In genomic region chr11:116771935-116772334, GRCh38 we compare ENCODE assay signal across 8 cellular contexts. TPM values are rescaled to one million over a fixed set of nuclear protein-coding genes. Genes with fewer than 3 reads are reported as not detected.
A peak's percentile ranks its signal among the peaks of the same experiment; 100 is the strongest.
DNase-seq lines count a peak whose midpoint lies in the region; ATAC-seq, FAIRE-seq and TF ChIP-seq lines count a peak whose summit lies in the region.

No MANE protein-coding gene starts in this region.

- no TSS peak for BruUV-seq in GM12878 (replicated peaks; lab: Mats Ljungman, UMichigan)

- ATAC-seq in heart right ventricle (no peak), GM12878 (no peak), aorta (ENCODE audit: low FRiP score) (no peak)

- in situ Hi-C loops in GM12878 (cut with MboI), result no loop called here

- H2BK15ac ChIP-seq in mesendoderm (replicated peaks; ENCODE audit: low read depth), result no peak overlapping the region

- H3K56ac ChIP-seq in mesendoderm (ENCODE audit: low read length), result peak overlapping the region; percentile 98

- CTCF ChIA-PET in GM12878 (lab: Yijun Ruan, JAX), result interaction anchor here (1.0 to 4.0 kb wide), 7 partner anchors 19 to 409 kb away, joined by 3 to 18 read pairs (median 5); partner anchors contain the start of gene APOA5

- H3K4me1 ChIP-seq in heart right ventricle, result peaks cover 6 to 36% (median 23%) of the 10 kb centered on the region in 9 donors
- H3K4me1 ChIP-seq in GM12878 (ENCODE audit: control insufficient read depth, insufficient read depth, low read length), result peaks cover 3% of the 10 kb centered on the region; the same call in 1 of the 2 replicates
- H3K4me1 ChIP-seq in mesendoderm (ENCODE audit: control insufficient read depth, low read depth, low read length), result peaks cover 3% of the 10 kb centered on the region
- peaks cover 0 to 5% of the 10 kb centered on the region in 2 donors for H3K4me1 ChIP-seq in aorta (ENCODE audit: control insufficient read depth in 1 of 2, insufficient read depth in 2 of 2, low read length in 2 of 2)

- no peak for TF ChIP-seq RAD21 in GM12878 (IDR thresholded peaks at IDR 0.05; ENCODE audit: insufficient read depth, low read depth, low read length)

- H2AFZ ChIP-seq in GM12878 (ENCODE audit: control insufficient read depth, low read depth, low read length), result no peak overlapping the region

- POLR2A ChIA-PET in GM12878 (lab: Charles Lee), result interaction anchor here (0.6 to 4.2 kb wide), 3 partner anchors 11 to 408 kb away, joined by 3 to 28 read pairs (median 3); partner anchors contain the start of gene ZPR1

- no peak overlapping the region for H4K5ac ChIP-seq in mesendoderm (ENCODE audit: low read length)

- intact Hi-C loops in heart right ventricle (cut with DNase I) (no loop called here), cardiac septum (cut with DNase I) (loop anchor here (2.0 kb wide), 1 partner anchor 17 kb away; the partner anchor contains the start of gene ZPR1), GM12878 (cut with micrococcal nuclease; ENCODE audit: unreplicated experiment) (no loop called here), aorta (cut with DNase I) (no loop called here)

- TF ChIP-seq POLR2A in GM12878 (IDR thresholded peaks at IDR 0.05; ENCODE audit: low read depth, low read length), result no peak

- H4K8ac ChIP-seq in mesendoderm (ENCODE audit: low read depth, low read length), result no peak overlapping the region

- H3K79me2 ChIP-seq in GM12878 (ENCODE audit: control insufficient read depth, insufficient read depth, low read length), result peaks cover 21% of the 10 kb centered on the region
- H3K79me2 ChIP-seq in mesendoderm (ENCODE audit: control insufficient read depth, insufficient read depth, low read length), result peaks cover 19% of the 10 kb centered on the region

- H2AK5ac ChIP-seq in mesendoderm (ENCODE audit: low read length), result no peak overlapping the region

- H3K9ac ChIP-seq in GM12878 (ENCODE audit: control insufficient read depth, insufficient read depth, low read length) (peak overlapping the region; percentile 85), mesendoderm (ENCODE audit: low read length) (peak overlapping the region; percentile 98)

- H3K27me3 ChIP-seq in heart right ventricle (no peaks in the 10 kb centered on the region), GM12878 (replicated peaks in 1 of 2; ENCODE audit: control insufficient read depth in 2 of 2, insufficient read depth in 2 of 2, low read length in 1 of 2) (no peaks in the 10 kb centered on the region), mesendoderm (ENCODE audit: insufficient read depth, low read length, poor library complexity) (no peaks in the 10 kb centered on the region), aorta (ENCODE audit: control insufficient read depth in 1 of 2, insufficient read depth in 2 of 2, low read length in 1 of 2) (no peaks in the 10 kb centered on the region)

- H3K27ac ChIP-seq in heart right ventricle (peak overlapping the region in 9 of 10 donors; percentile 88 to 97 (median 93)), GM12878 (ENCODE audit: control insufficient read depth, insufficient read depth) (peak overlapping the region; percentile 80), mesendoderm (ENCODE audit: low read depth, low read length) (no peak overlapping the region), aorta (ENCODE audit: low read depth in 1 of 2, low read length in 2 of 2) (no peak overlapping the region)

- TF ChIP-seq EP300 in GM12878 (IDR thresholded peaks at IDR 0.05; ENCODE audit: borderline replicate concordance in 1 of 2, control insufficient read depth in 1 of 2, low read depth in 2 of 2, low read length in 2 of 2), result no peak

- H2BK120ac ChIP-seq in mesendoderm (ENCODE audit: low read depth, low read length), result no peak overlapping the region

- peak overlapping the region; percentile 94 for H3K4me2 ChIP-seq in GM12878 (ENCODE audit: control insufficient read depth, insufficient read depth)
- peak overlapping the region; percentile 52 for H3K4me2 ChIP-seq in mesendoderm (ENCODE audit: low read length)

- H2BK5ac ChIP-seq in mesendoderm (ENCODE audit: low read length), result no peak overlapping the region

- no peaks in the 10 kb centered on the region for H3K9me3 ChIP-seq in heart right ventricle
- no peaks in the 10 kb centered on the region for H3K9me3 ChIP-seq in GM12878 (replicated peaks; ENCODE audit: control insufficient read depth, insufficient read depth, low read length)
- no peaks in the 10 kb centered on the region for H3K9me3 ChIP-seq in aorta (ENCODE audit: control insufficient read depth, low read length)

- H3K23ac ChIP-seq in mesendoderm (ENCODE audit: low read length), result no peak overlapping the region

- no peak for FAIRE-seq in GM12878 (lab: Jason Lieb, UNC)

- WGBS in heart right ventricle, 2 donors, result 8 to 9% methylated on average over 2 of the region's 2 CpGs
- 0% methylated on average over 2 of the region's 2 CpGs for WGBS in GM12878 (ENCODE audit: insufficient coverage, insufficient replicate concordance, low lambda C conversion rate, missing lambda C conversion rate)
- WGBS in mesendoderm (ENCODE audit: extremely low coverage, insufficient coverage, low lambda C conversion rate), result no CpG with 5 or more reads among the region's 2 CpGs
- 6 to 7% methylated on average over 2 of the region's 2 CpGs for WGBS in aorta, 2 donors

- RAD21 ChIA-PET in GM12878 (lab: Charles Lee; ENCODE audit: unreplicated experiment), result interaction anchor here (1.2 to 1.3 kb wide), 2 partner anchors 20 to 326 kb away, joined by 4 read pairs; partner anchors contain the start of genes APOA5 and SIK3

- peak overlapping the region; percentile 52 for H3K4ac ChIP-seq in mesendoderm (ENCODE audit: low read depth, low read length)

- DNase-seq in heart right ventricle (no peak), cardiac septum (ENCODE audit: low spot score) (no peak), GM12878 (ENCODE audit: low read depth, low spot score) (no peak), mesendoderm (peak; percentile 22), aorta (no peak), HPDE6-E6E7 (ENCODE audit: extremely low spot score) (no peak), NCI-H446 treated with DMSO at 0.1 percent for 48 hours (lab: John Stamatoyannopoulos, UW) (no peak), epidermal melanocyte (ENCODE audit: insufficient read length, low spot score) (no peak)

- peaks cover 0 to 44% (median 7%) of the 10 kb centered on the region in 9 donors for H3K36me3 ChIP-seq in heart right ventricle
- peaks cover 0 to 5% of the 10 kb centered on the region in 2 experiments; a peak in 3 of 4 replicates for H3K36me3 ChIP-seq in GM12878 (ENCODE audit: control insufficient read depth in 2 of 2, insufficient read depth in 2 of 2, low read length in 1 of 2)
- peaks cover 2% of the 10 kb centered on the region for H3K36me3 ChIP-seq in mesendoderm (ENCODE audit: control insufficient read depth, insufficient read depth, low read length)
- peaks cover 0 to 5% of the 10 kb centered on the region in 2 donors for H3K36me3 ChIP-seq in aorta (ENCODE audit: control insufficient read depth in 1 of 2, insufficient read depth in 2 of 2, low read length in 1 of 2)

- H4K20me1 ChIP-seq in GM12878 (ENCODE audit: control insufficient read depth, insufficient read depth), result no peaks in the 10 kb centered on the region

- SMC1A ChIA-PET in GM12878 (lab: Charles Lee; ENCODE audit: uncharacterized antibody, unreplicated experiment), result interaction anchor here (1.3 to 1.7 kb wide), 2 partner anchors 15 to 22 kb away, joined by 3 to 14 read pairs; partner anchors contain the start of gene ZPR1

- peak overlapping the region; percentile 68 to 95 (median 89) for H3K4me3 ChIP-seq in heart right ventricle
- H3K4me3 ChIP-seq in GM12878, result peak overlapping the region; percentile 79
- peak overlapping the region; percentile 31 for H3K4me3 ChIP-seq in mesendoderm (ENCODE audit: low read length)
- peak overlapping the region; percentile 8 to 89 for H3K4me3 ChIP-seq in aorta (ENCODE audit: low read length in 2 of 2)

- H3K18ac ChIP-seq in mesendoderm (ENCODE audit: low read length), result no peak overlapping the region

- TF ChIP-seq CTCF in heart right ventricle (IDR thresholded peaks at IDR 0.05), result no peak
- TF ChIP-seq CTCF in GM12878 (IDR thresholded peaks at IDR 0.05 in 2 of 3, conservative IDR thresholded peaks at IDR 0.05 in 1 of 3; ENCODE audit: control insufficient read depth in 2 of 3, extremely low read depth in 1 of 3, insufficient read depth in 1 of 3, low read depth in 3 of 3, low read length in 3 of 3), result no peak

- peaks cover 5% of the 10 kb centered on the region for H3K79me1 ChIP-seq in mesendoderm (ENCODE audit: low read length)

RNA-seq across cellular contexts. Expression of gene BUD13, which starts 0.9 kb away (rescaled TPM):
- total RNA-seq in heart right ventricle (1 to 10 TPM; 6.1 to 9.2 (median 7.0) TPM), cardiac septum (8.3 TPM), GM12878 (2014; rRNA removed) (24.5 and 26.4 TPM in 2 replicates), GM12878 (2014; rRNA removed; fragmentation: Illumina TruSeq; extraction: Trizol) (27.4 and 29.3 TPM in 2 replicates), GM12878 (2021) (23.8 and 25.6 TPM in 2 replicates), aorta (10 to 100 TPM; 12.7 to 12.9 TPM)
- polyA plus RNA-seq in heart right ventricle (1 to 10 TPM; 6.3 to 7.1 TPM), GM12878 (2011; rRNA removed) (27.6 and 29.3 TPM in 2 replicates), GM12878 (2014; fragmentation: Illumina TruSeq; extraction: Trizol) (36.5 and 46.4 TPM in 2 replicates), GM12878 (2014; fragmentation: Nextera tagmentation; extraction: Ambion mirVana) (10 to 100 TPM; 10.9 to 15.8 TPM), GM12878 (2014; rRNA removed) (22.9 and 24.0 TPM in 2 replicates), GM12878 (2016; fragmentation: Nextera tagmentation; extraction: Ambion mirVana) (10 to 100 TPM; 25.0 to 27.1 TPM), aorta (10 to 100 TPM; 10.3 to 15.7 TPM)
- 12.0 TPM in 2 replicates for total RNA-seq in GM12878 (2013; cell fraction: nucleolus; rRNA removed)
- 10.0 TPM for polyA plus RNA-seq in GM12878 (2011; ENCODE audit: low read depth)
- polyA plus RNA-seq in GM12878 (2011; cell fraction: cytosol; rRNA removed), result 23.4 and 26.1 TPM in 2 replicates
- polyA plus RNA-seq in GM12878 (2011; cell fraction: nucleus; rRNA removed), result 21.7 and 32.2 TPM in 2 replicates
- polyA plus RNA-seq in GM12878 (2012), result 12.9 and 13.5 TPM in 2 replicates
- polyA minus RNA-seq in GM12878 (2011; rRNA and poly(A)+ RNA removed), result 19.8 and 27.7 TPM in 2 replicates
- 9.5 and 12.8 TPM in 2 replicates for polyA minus RNA-seq in GM12878 (2011; cell fraction: cytosol; rRNA and poly(A)+ RNA removed)
- polyA minus RNA-seq in GM12878 (2011; cell fraction: nucleus; rRNA and poly(A)+ RNA removed), result 8.8 and 14.7 TPM in 2 replicates
- 28.7 TPM for polyA plus RNA-seq in mesendoderm (2013, experiment 1 of 2)
- 28.6 TPM for polyA plus RNA-seq in mesendoderm (2013, experiment 2 of 2)

RNA-seq across cellular contexts. Expression of gene ZPR1, which starts 15.9 kb away (rescaled TPM):
- total RNA-seq in heart right ventricle (10 to 100 TPM; 17.3 to 32.9 (median 22.6) TPM), cardiac septum (24.8 TPM), GM12878 (2014; rRNA removed) (42.8 and 46.3 TPM in 2 replicates), GM12878 (2014; rRNA removed; fragmentation: Illumina TruSeq; extraction: Trizol) (50.1 and 54.3 TPM in 2 replicates), GM12878 (2021) (55.1 and 58.4 TPM in 2 replicates), aorta (10 to 100 TPM; 31.5 to 48.2 TPM)
- polyA plus RNA-seq in heart right ventricle (10 to 100 TPM in 1 of 2 donors, 1 to 10 TPM in 1; 5.5 to 44.7 TPM), GM12878 (2011; rRNA removed) (76.9 and 80.4 TPM in 2 replicates), GM12878 (2014; fragmentation: Illumina TruSeq; extraction: Trizol) (55.1 and 70.4 TPM in 2 replicates), GM12878 (2014; fragmentation: Nextera tagmentation; extraction: Ambion mirVana) (10 to 100 TPM in 1 of 2 experiments, 1 to 10 TPM in 1; 9.3 to 20.4 TPM), GM12878 (2014; rRNA removed) (46.9 and 48.3 TPM in 2 replicates), GM12878 (2016; fragmentation: Nextera tagmentation; extraction: Ambion mirVana) (10 to 100 TPM; 89.3 to 89.7 TPM), aorta (10 to 100 TPM; 19.2 to 21.2 TPM)
- total RNA-seq in GM12878 (2013; cell fraction: nucleolus; rRNA removed), result 60.8 and 72.4 TPM in 2 replicates
- 21.3 TPM for polyA plus RNA-seq in GM12878 (2011; ENCODE audit: low read depth)
- 58.8 and 62.0 TPM in 2 replicates for polyA plus RNA-seq in GM12878 (2011; cell fraction: cytosol; rRNA removed)
- polyA plus RNA-seq in GM12878 (2011; cell fraction: nucleus; rRNA removed), result 65.3 and 75.7 TPM in 2 replicates
- polyA plus RNA-seq in GM12878 (2012), result 34.3 and 39.8 TPM in 2 replicates
- 64.3 and 74.9 TPM in 2 replicates for polyA minus RNA-seq in GM12878 (2011; rRNA and poly(A)+ RNA removed)
- 22.2 and 29.7 TPM in 2 replicates for polyA minus RNA-seq in GM12878 (2011; cell fraction: cytosol; rRNA and poly(A)+ RNA removed)
- polyA minus RNA-seq in GM12878 (2011; cell fraction: nucleus; rRNA and poly(A)+ RNA removed), result 55.5 and 84.3 TPM in 2 replicates
- 58.1 TPM for polyA plus RNA-seq in mesendoderm (2013, experiment 1 of 2)
- polyA plus RNA-seq in mesendoderm (2013, experiment 2 of 2), result 55.9 TPM

RNA-seq across cellular contexts. Expression of gene APOA5, which starts 19.7 kb away (rescaled TPM):
- total RNA-seq in heart right ventricle (not detected), cardiac septum (not detected), GM12878 (2014; rRNA removed) (not detected in 2 replicates), GM12878 (2014; rRNA removed; fragmentation: Illumina TruSeq; extraction: Trizol) (not detected in 2 replicates), GM12878 (2021) (0.15 and 0.35 TPM in 2 replicates), aorta (not detected)
- polyA plus RNA-seq in heart right ventricle (not detected), GM12878 (2011; rRNA removed) (not detected in 2 replicates), GM12878 (2014; fragmentation: Illumina TruSeq; extraction: Trizol) (not detected in 2 replicates), GM12878 (2014; fragmentation: Nextera tagmentation; extraction: Ambion mirVana) (not detected), GM12878 (2014; rRNA removed) (not detected in 2 replicates), GM12878 (2016; fragmentation: Nextera tagmentation; extraction: Ambion mirVana) (not detected), aorta (not detected)
- total RNA-seq in GM12878 (2013; cell fraction: nucleolus; rRNA removed), result not detected in 2 replicates
- polyA plus RNA-seq in GM12878 (2011; ENCODE audit: low read depth), result not detected
- not detected in 2 replicates for polyA plus RNA-seq in GM12878 (2011; cell fraction: cytosol; rRNA removed)
- polyA plus RNA-seq in GM12878 (2011; cell fraction: nucleus; rRNA removed), result not detected in 2 replicates
- not detected in 2 replicates for polyA plus RNA-seq in GM12878 (2012)
- polyA minus RNA-seq in GM12878 (2011; rRNA and poly(A)+ RNA removed), result not detected in 2 replicates
- not detected in 2 replicates for polyA minus RNA-seq in GM12878 (2011; cell fraction: cytosol; rRNA and poly(A)+ RNA removed)
- polyA minus RNA-seq in GM12878 (2011; cell fraction: nucleus; rRNA and poly(A)+ RNA removed), result not detected in 2 replicates
- 0.01 TPM for polyA plus RNA-seq in mesendoderm (2013, experiment 1 of 2)
- 0.07 TPM for polyA plus RNA-seq in mesendoderm (2013, experiment 2 of 2)

RNA-seq across cellular contexts. Expression of gene APOA4, which starts 51.2 kb away (rescaled TPM):
- total RNA-seq in heart right ventricle (under 1 TPM in 2 of 10 donors, not detected in 8; 0.26 to 0.28 TPM), cardiac septum (not detected), GM12878 (2014; rRNA removed) (not detected in 2 replicates), GM12878 (2014; rRNA removed; fragmentation: Illumina TruSeq; extraction: Trizol) (not detected in 2 replicates), GM12878 (2021) (not detected in 2 replicates), aorta (not detected)
- polyA plus RNA-seq in heart right ventricle (under 1 TPM in 1 of 2 donors, not detected in 1; 0.75 TPM), GM12878 (2011; rRNA removed) (not detected in 2 replicates), GM12878 (2014; fragmentation: Illumina TruSeq; extraction: Trizol) (not detected in 2 replicates), GM12878 (2014; fragmentation: Nextera tagmentation; extraction: Ambion mirVana) (not detected), GM12878 (2014; rRNA removed) (not detected in 2 replicates), GM12878 (2016; fragmentation: Nextera tagmentation; extraction: Ambion mirVana) (not detected), aorta (100 to 1,000 TPM in 1 of 2 donors, under 1 TPM in 1; 0.64 to 457 TPM)
- not detected in 2 replicates for total RNA-seq in GM12878 (2013; cell fraction: nucleolus; rRNA removed)
- not detected for polyA plus RNA-seq in GM12878 (2011; ENCODE audit: low read depth)
- not detected in 2 replicates for polyA plus RNA-seq in GM12878 (2011; cell fraction: cytosol; rRNA removed)
- not detected in 2 replicates for polyA plus RNA-seq in GM12878 (2011; cell fraction: nucleus; rRNA removed)
- polyA plus RNA-seq in GM12878 (2012), result not detected in 2 replicates
- polyA minus RNA-seq in GM12878 (2011; rRNA and poly(A)+ RNA removed), result not detected in 2 replicates
- polyA minus RNA-seq in GM12878 (2011; cell fraction: cytosol; rRNA and poly(A)+ RNA removed), result not detected in 2 replicates
- not detected in 2 replicates for polyA minus RNA-seq in GM12878 (2011; cell fraction: nucleus; rRNA and poly(A)+ RNA removed)
- polyA plus RNA-seq in mesendoderm (2013, experiment 1 of 2), result not detected
- polyA plus RNA-seq in mesendoderm (2013, experiment 2 of 2), result not detected

RNA-seq across cellular contexts. Expression of gene APOC3, which starts 57.8 kb away (rescaled TPM):
- under 1 TPM in 1 of 10 donors, not detected in 9; 0.64 TPM for total RNA-seq in heart right ventricle
- under 1 TPM in 1 of 2 donors, not detected in 1; 0.12 TPM for polyA plus RNA-seq in heart right ventricle
- total RNA-seq in cardiac septum, result not detected
- not detected in 2 replicates for total RNA-seq in GM12878 (2013; cell fraction: nucleolus; rRNA removed)
- not detected in 2 replicates for total RNA-seq in GM12878 (2014; rRNA removed)
- not detected in 2 replicates for total RNA-seq in GM12878 (2014; rRNA removed; fragmentation: Illumina TruSeq; extraction: Trizol)
- 1.2 and 1.9 TPM in 2 replicates for total RNA-seq in GM12878 (2021)
- not detected for polyA plus RNA-seq in GM12878 (2011; ENCODE audit: low read depth)
- not detected in 2 replicates for polyA plus RNA-seq in GM12878 (2011; rRNA removed)
- polyA plus RNA-seq in GM12878 (2011; cell fraction: cytosol; rRNA removed), result not detected in 2 replicates
- polyA plus RNA-seq in GM12878 (2011; cell fraction: nucleus; rRNA removed), result not detected in 2 replicates
- polyA plus RNA-seq in GM12878 (2012), result not detected in 2 replicates
- polyA plus RNA-seq in GM12878 (2014; fragmentation: Illumina TruSeq; extraction: Trizol), result not detected in 2 replicates
- polyA plus RNA-seq in GM12878 (2014; fragmentation: Nextera tagmentation; extraction: Ambion mirVana), result not detected
- not detected in 2 replicates for polyA plus RNA-seq in GM12878 (2014; rRNA removed)
- polyA plus RNA-seq in GM12878 (2016; fragmentation: Nextera tagmentation; extraction: Ambion mirVana), result not detected
- not detected in 2 replicates for polyA minus RNA-seq in GM12878 (2011; rRNA and poly(A)+ RNA removed)
- not detected in 2 replicates for polyA minus RNA-seq in GM12878 (2011; cell fraction: cytosol; rRNA and poly(A)+ RNA removed)
- not detected in 2 replicates for polyA minus RNA-seq in GM12878 (2011; cell fraction: nucleus; rRNA and poly(A)+ RNA removed)
- polyA plus RNA-seq in mesendoderm (2013, experiment 1 of 2), result not detected
- polyA plus RNA-seq in mesendoderm (2013, experiment 2 of 2), result not detected
- total RNA-seq in aorta, result not detected
- polyA plus RNA-seq in aorta, result 100 to 1,000 TPM in 1 of 2 donors, not detected in 1; 335 TPM

Comparison
In these comparisons a context has a peak if more than half of its experiments do, and no peak if none do; other contexts are left out.
1. H3K27ac ChIP-seq: peak in heart right ventricle (9 of 10) and GM12878 (single experiment); none in mesendoderm (single experiment) and aorta (0 of 2).
2. H3K4me3 ChIP-seq: peak in every context shown above with its lines; median percentile 89 in heart right ventricle; 79 in GM12878; 48 in aorta; 31 in mesendoderm.